In the genomic region with DNA sequence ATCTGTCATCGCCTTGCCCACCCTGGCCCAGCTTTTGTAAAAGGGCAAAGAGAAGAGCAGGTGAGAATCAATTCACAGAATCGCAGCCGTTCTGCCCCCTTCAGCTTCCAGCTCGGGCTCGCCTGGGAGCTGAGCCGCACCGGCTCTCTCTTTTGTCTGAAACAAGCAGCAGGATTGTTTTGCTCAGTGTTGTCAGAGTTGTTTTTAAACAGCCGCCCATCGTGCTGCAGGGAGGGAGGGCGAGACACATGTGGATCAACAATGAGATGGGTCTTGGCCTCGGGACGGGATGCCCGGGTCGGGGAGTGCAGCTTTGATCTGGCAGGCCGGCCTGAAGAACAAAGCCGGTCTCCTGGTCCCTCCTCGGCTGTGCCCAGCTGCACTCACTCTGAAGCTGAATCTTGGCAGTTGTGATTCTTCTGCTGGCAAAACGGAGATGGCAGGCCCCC, we compare ENCODE assay signal across 1 cellular context.
TF ChIP-seq lines count a peak whose summit lies in the region.

No MANE protein-coding gene starts in this region.

TF ChIP-seq in GM23338, 12 proteins besides CTCF, POLR2A, EP300 and RAD21 (continued from another document):
- TF ChIP-seq, protein P1, sequence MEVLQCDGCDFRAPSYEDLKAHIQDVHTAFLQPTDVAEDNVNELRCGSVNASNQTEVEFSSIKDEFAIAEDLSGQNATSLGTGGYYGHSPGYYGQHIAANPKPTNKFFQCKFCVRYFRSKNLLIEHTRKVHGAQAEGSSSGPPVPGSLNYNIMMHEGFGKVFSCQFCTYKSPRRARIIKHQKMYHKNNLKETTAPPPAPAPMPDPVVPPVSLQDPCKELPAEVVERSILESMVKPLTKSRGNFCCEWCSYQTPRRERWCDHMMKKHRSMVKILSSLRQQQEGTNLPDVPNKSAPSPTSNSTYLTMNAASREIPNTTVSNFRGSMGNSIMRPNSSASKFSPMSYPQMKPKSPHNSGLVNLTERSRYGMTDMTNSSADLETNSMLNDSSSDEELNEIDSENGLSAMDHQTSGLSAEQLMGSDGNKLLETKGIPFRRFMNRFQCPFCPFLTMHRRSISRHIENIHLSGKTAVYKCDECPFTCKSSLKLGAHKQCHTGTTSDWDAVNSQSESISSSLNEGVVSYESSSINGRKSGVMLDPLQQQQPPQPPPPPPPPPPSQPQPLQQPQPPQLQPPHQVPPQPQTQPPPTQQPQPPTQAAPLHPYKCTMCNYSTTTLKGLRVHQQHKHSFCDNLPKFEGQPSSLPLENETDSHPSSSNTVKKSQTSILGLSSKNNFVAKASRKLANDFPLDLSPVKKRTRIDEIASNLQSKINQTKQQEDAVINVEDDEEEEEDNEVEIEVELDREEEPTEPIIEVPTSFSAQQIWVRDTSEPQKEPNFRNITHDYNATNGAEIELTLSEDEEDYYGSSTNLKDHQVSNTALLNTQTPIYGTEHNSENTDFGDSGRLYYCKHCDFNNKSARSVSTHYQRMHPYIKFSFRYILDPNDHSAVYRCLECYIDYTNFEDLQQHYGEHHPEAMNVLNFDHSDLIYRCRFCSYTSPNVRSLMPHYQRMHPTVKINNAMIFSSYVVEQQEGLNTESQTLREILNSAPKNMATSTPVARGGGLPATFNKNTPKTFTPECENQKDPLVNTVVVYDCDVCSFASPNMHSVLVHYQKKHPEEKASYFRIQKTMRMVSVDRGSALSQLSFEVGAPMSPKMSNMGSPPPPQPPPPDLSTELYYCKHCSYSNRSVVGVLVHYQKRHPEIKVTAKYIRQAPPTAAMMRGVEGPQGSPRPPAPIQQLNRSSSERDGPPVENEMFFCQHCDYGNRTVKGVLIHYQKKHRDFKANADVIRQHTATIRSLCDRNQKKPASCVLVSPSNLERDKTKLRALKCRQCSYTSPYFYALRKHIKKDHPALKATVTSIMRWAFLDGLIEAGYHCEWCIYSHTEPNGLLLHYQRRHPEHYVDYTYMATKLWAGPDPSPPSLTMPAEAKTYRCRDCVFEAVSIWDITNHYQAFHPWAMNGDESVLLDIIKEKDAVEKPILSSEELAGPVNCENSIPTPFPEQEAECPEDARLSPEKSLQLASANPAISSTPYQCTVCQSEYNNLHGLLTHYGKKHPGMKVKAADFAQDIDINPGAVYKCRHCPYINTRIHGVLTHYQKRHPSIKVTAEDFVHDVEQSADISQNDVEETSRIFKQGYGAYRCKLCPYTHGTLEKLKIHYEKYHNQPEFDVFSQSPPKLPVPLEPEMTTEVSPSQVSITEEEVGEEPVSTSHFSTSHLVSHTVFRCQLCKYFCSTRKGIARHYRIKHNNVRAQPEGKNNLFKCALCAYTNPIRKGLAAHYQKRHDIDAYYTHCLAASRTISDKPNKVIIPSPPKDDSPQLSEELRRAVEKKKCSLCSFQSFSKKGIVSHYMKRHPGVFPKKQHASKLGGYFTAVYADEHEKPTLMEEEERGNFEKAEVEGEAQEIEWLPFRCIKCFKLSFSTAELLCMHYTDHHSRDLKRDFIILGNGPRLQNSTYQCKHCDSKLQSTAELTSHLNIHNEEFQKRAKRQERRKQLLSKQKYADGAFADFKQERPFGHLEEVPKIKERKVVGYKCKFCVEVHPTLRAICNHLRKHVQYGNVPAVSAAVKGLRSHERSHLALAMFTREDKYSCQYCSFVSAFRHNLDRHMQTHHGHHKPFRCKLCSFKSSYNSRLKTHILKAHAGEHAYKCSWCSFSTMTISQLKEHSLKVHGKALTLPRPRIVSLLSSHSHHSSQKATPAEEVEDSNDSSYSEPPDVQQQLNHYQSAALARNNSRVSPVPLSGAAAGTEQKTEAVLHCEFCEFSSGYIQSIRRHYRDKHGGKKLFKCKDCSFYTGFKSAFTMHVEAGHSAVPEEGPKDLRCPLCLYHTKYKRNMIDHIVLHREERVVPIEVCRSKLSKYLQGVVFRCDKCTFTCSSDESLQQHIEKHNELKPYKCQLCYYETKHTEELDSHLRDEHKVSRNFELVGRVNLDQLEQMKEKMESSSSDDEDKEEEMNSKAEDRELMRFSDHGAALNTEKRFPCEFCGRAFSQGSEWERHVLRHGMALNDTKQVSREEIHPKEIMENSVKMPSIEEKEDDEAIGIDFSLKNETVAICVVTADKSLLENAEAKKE (CRISPR knock-in tag; IDR thresholded peaks at IDR 0.05) = no peak
- TF ChIP-seq POLR2AphosphoS5 (IDR thresholded peaks at IDR 0.05; ENCODE audit: low read depth) (no peak), ZNF331 (CRISPR knock-in tag; IDR thresholded peaks at IDR 0.05; ENCODE audit: low read depth) (no peak), REST (IDR thresholded peaks at IDR 0.05; ENCODE audit: unreplicated experiment) (no peak), ZNF114 (CRISPR knock-in tag; IDR thresholded peaks at IDR 0.05) (no peak), STAT1 (IDR thresholded peaks at IDR 0.05; ENCODE audit: unreplicated experiment) (no peak), NANOG (IDR thresholded peaks at IDR 0.05; ENCODE audit: borderline replicate concordance) (no peak), EZH2phosphoT487 (IDR thresholded peaks at IDR 0.05; ENCODE audit: unreplicated experiment) (no peak), CREB1 (CRISPR knock-in tag; IDR thresholded peaks at IDR 0.05; ENCODE audit: low read depth) (no peak)
- TF ChIP-seq, protein P2, sequence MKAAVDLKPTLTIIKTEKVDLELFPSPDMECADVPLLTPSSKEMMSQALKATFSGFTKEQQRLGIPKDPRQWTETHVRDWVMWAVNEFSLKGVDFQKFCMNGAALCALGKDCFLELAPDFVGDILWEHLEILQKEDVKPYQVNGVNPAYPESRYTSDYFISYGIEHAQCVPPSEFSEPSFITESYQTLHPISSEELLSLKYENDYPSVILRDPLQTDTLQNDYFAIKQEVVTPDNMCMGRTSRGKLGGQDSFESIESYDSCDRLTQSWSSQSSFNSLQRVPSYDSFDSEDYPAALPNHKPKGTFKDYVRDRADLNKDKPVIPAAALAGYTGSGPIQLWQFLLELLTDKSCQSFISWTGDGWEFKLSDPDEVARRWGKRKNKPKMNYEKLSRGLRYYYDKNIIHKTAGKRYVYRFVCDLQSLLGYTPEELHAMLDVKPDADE (IDR thresholded peaks at IDR 0.05) = no peak
